Comparison of ENCODE assay signal across 8 cellular contexts in genomic region chr9:125262217-125262991, GRCh38. TPM values are rescaled to one million over a fixed set of nuclear protein-coding genes. Genes with fewer than 3 reads are reported as not detected.
A peak's percentile ranks its signal among the peaks of the same experiment; 100 is the strongest.
DNase-seq lines count a peak whose midpoint lies in the region; ATAC-seq, FAIRE-seq and TF ChIP-seq lines count a peak whose summit lies in the region.

No MANE protein-coding gene starts in this region.

- H3K27me3 ChIP-seq in endothelial cell of umbilical vein (ENCODE audit: control insufficient read depth in 2 of 2, insufficient read depth in 2 of 2, low read length in 2 of 2) (no peaks in the 10 kb centered on the region), neural progenitor cell (no peaks in the 10 kb centered on the region)

- peak overlapping the region; percentile 99 for H3K27ac Mint-ChIP-seq in activated T-cell treated with anti-CD3 and anti-CD28 coated beads, Interleukin-2, amount 50 U/mL, for 72 hours
- peak overlapping the region; percentile 96 for H3K27ac Mint-ChIP-seq in neural progenitor cell

- H3K9me1 ChIP-seq in endothelial cell of umbilical vein (replicated peaks; ENCODE audit: control insufficient read depth, extremely low read depth, insufficient read depth, low read length) = no peaks in the 10 kb centered on the region

- peaks cover 21% of the 10 kb centered on the region for H3K4me1 ChIP-seq in endothelial cell of umbilical vein (ENCODE audit: control insufficient read depth, extremely low read depth, insufficient read depth, low read length)
- peaks cover 8% of the 10 kb centered on the region for H3K4me1 ChIP-seq in neural progenitor cell

- dilution Hi-C loops in endothelial cell of umbilical vein (cut with MboI; ENCODE audit: extremely low pct_ligation_motif_present, low sequenced_read_pairs) = no loop called here

- peaks cover 51% of the 10 kb centered on the region for H3K79me2 ChIP-seq in endothelial cell of umbilical vein (ENCODE audit: control insufficient read depth, insufficient read depth, low read length)
- peaks cover 55% of the 10 kb centered on the region for H3K79me2 ChIP-seq in neural progenitor cell (ENCODE audit: low read depth)

- H3K9me3 ChIP-seq in endothelial cell of umbilical vein (replicated peaks; ENCODE audit: control insufficient read depth, insufficient read depth, low read length) (no peaks in the 10 kb centered on the region), neural progenitor cell (ENCODE audit: low read depth) (no peaks in the 10 kb centered on the region)

- H3K36me3 ChIP-seq in endothelial cell of umbilical vein (ENCODE audit: control insufficient read depth in 2 of 2, extremely low read depth in 1 of 2, insufficient read depth in 2 of 2, low read length in 2 of 2) (peaks cover 0 to 2% of the 10 kb centered on the region in 2 experiments), neural progenitor cell (no peaks in the 10 kb centered on the region)

- H3K4me2 ChIP-seq in endothelial cell of umbilical vein (ENCODE audit: insufficient read depth, low read length) (peak overlapping the region; percentile 98), neural progenitor cell (peak overlapping the region; percentile 89)

- no peaks in the 10 kb centered on the region for H4K20me1 ChIP-seq in endothelial cell of umbilical vein (replicated peaks; ENCODE audit: control insufficient read depth, extremely low read depth, insufficient read depth, low read length)
- H4K20me1 ChIP-seq in neural progenitor cell (ENCODE audit: low read depth) = peaks cover 9% of the 10 kb centered on the region

- TF ChIP-seq CTCF in endothelial cell of umbilical vein (IDR thresholded peaks at IDR 0.05; ENCODE audit: extremely low read depth in 1 of 2, insufficient read depth in 1 of 2, low read depth in 1 of 2, low read length in 2 of 2) (no peak), neural progenitor cell (IDR thresholded peaks at IDR 0.05) (no peak)

- intact Hi-C loops in endothelial cell of umbilical vein (cut with micrococcal nuclease) = no loop called here

- peak overlapping the region; percentile 95 to 99 for H3K4me3 Mint-ChIP-seq in activated T-cell treated with anti-CD3 and anti-CD28 coated beads, Interleukin-2, amount 50 U/mL, for 72 hours
- H3K4me3 Mint-ChIP-seq in neural progenitor cell = peak overlapping the region; percentile 100

- H3K9ac ChIP-seq in endothelial cell of umbilical vein (replicated peaks; ENCODE audit: extremely low read depth, insufficient read depth, low read length) = peak overlapping the region; percentile 86
- H3K9ac ChIP-seq in neural progenitor cell = peak overlapping the region; percentile 91

- POLR2A ChIA-PET in endothelial cell of umbilical vein (lab: Charles Lee) = interaction anchor here (1.0 kb wide), 2 partner anchors 21 kb away, joined by 3 to 12 read pairs; partner anchors contain the start of gene HSPA5

- H3K9me3 Mint-ChIP-seq in activated T-cell treated with anti-CD3 and anti-CD28 coated beads, Interleukin-2, amount 50 U/mL, for 72 hours = no peaks in the 10 kb centered on the region
- H3K9me3 Mint-ChIP-seq in neural progenitor cell = no peaks in the 10 kb centered on the region

- H3K27ac ChIP-seq in endothelial cell of umbilical vein (ENCODE audit: insufficient read depth, low read depth, low read length) (peak overlapping the region; percentile 49), neural progenitor cell (no peak overlapping the region)

- no TSS peak for BruUV-seq in endothelial cell of umbilical vein (replicated peaks; lab: Mats Ljungman, UMichigan)

- peak; percentile 55 for FAIRE-seq in endothelial cell of umbilical vein (lab: Jason Lieb, UNC)
- no peak for FAIRE-seq in RCC 7860 (lab: Jason Lieb, UNC)

- H3K27me3 Mint-ChIP-seq in activated T-cell treated with anti-CD3 and anti-CD28 coated beads, Interleukin-2, amount 50 U/mL, for 72 hours (ENCODE audit: low read depth) = no peaks in the 10 kb centered on the region
- H3K27me3 Mint-ChIP-seq in neural progenitor cell (ENCODE audit: insufficient read depth, low read depth) = peaks cover 5% of the 10 kb centered on the region

- CTCF ChIA-PET in endothelial cell of umbilical vein (lab: Charles Lee) = interaction anchor here (1.0 to 2.4 kb wide), 3 partner anchors 10 to 21 kb away, joined by 3 to 8 read pairs (median 3); no protein-coding TSS in a partner anchor

- H3K4me1 Mint-ChIP-seq in activated T-cell treated with anti-CD3 and anti-CD28 coated beads, Interleukin-2, amount 50 U/mL, for 72 hours (ENCODE audit: low read depth) = peaks cover 33% of the 10 kb centered on the region
- peaks cover 28% of the 10 kb centered on the region for H3K4me1 Mint-ChIP-seq in neural progenitor cell

- peak in 1 of 2 donors; percentile 39 for DNase-seq in activated T-cell treated with anti-CD3 and anti-CD28 coated beads, Interleukin-2, amount 50 U/mL, for 72 hours
- DNase-seq in activated T-cell treated with anti-CD3 and anti-CD28 coated beads, Interleukin-2, amount 50 U/mL, for 1 hour = no peak
- DNase-seq in RKO (ENCODE audit: low spot score) (peak; percentile 59), endothelial cell of umbilical vein (ENCODE audit: low read depth, low spot score) (no peak), neural progenitor cell (ENCODE audit: low spot score) (no peak), left lobe of liver (ENCODE audit: low spot score) (no peak), RCC 7860 (ENCODE audit: low spot score) (no peak)

- H3K36me3 Mint-ChIP-seq in activated T-cell treated with anti-CD3 and anti-CD28 coated beads, Interleukin-2, amount 50 U/mL, for 72 hours (ENCODE audit: insufficient read depth in 2 of 2) = peaks cover 7 to 16% of the 10 kb centered on the region in 2 donors
- H3K36me3 Mint-ChIP-seq in neural progenitor cell = peaks cover 4% of the 10 kb centered on the region

- ATAC-seq in activated T-cell treated with anti-CD3 and anti-CD28 coated beads, Interleukin-2, amount 50 U/mL, for 72 hours (replicated peaks in 1 of 2) = no peak
- peak; percentile 10 for ATAC-seq in HG02870 (IDR thresholded peaks at IDR 0.05; ENCODE audit: unreplicated experiment)
- no peak for ATAC-seq in left lobe of liver

- TF ChIP-seq POLR2A in endothelial cell of umbilical vein (IDR thresholded peaks at IDR 0.05; ENCODE audit: low read depth, low read length) = no peak

- H3F3A ChIP-seq in neural progenitor cell (ENCODE audit: low read depth) = no peaks in the 10 kb centered on the region

- H3K4me3 ChIP-seq in endothelial cell of umbilical vein (replicated peaks in 1 of 3; ENCODE audit: insufficient read depth in 1 of 3, low read depth in 1 of 3, low read length in 3 of 3) (peak overlapping the region; percentile 89 to 98 (median 95)), neural progenitor cell (peak overlapping the region; percentile 95)

- H2AFZ ChIP-seq in endothelial cell of umbilical vein (ENCODE audit: low read depth, low read length) (peak overlapping the region; percentile 80), neural progenitor cell (replicated peaks) (peak overlapping the region; percentile 96)

TF ChIP-seq in endothelial cell of umbilical vein, 7 proteins besides CTCF, POLR2A, EP300 and RAD21:
- TF ChIP-seq MAX (IDR thresholded peaks at IDR 0.05; ENCODE audit: insufficient read depth, insufficient read length) = no peak
- no peak for TF ChIP-seq MYC (IDR thresholded peaks at IDR 0.05; ENCODE audit: low read depth, low read length)
- TF ChIP-seq EZH2 (IDR thresholded peaks at IDR 0.05; ENCODE audit: borderline replicate concordance, low read depth, low read length, severe bottlenecking) = no peak
- no peak for TF ChIP-seq POLR2AphosphoS5 (IDR thresholded peaks at IDR 0.05; ENCODE audit: insufficient read depth, low read depth, low read length)

RNA-seq across cellular contexts. Expression of gene GAPVD1, which starts 0.8 kb away (rescaled TPM):
- 10 to 100 TPM; 40.0 to 51.9 TPM for total RNA-seq in activated T-cell treated with anti-CD3 and anti-CD28 coated beads, Interleukin-2, amount 50 U/mL, for 72 hours
- total RNA-seq in endothelial cell of umbilical vein = 49.2 and 53.2 TPM in 2 replicates
- polyA plus RNA-seq in endothelial cell of umbilical vein = 8.4 and 10.7 TPM in 2 replicates
- 11.7 and 11.8 TPM in 2 replicates for polyA plus RNA-seq in endothelial cell of umbilical vein (2011; cell fraction: cytosol; rRNA removed)
- 41.3 and 42.3 TPM in 2 replicates for polyA plus RNA-seq in endothelial cell of umbilical vein (2011; cell fraction: nucleus; rRNA removed)
- 19.6 and 28.1 TPM in 2 replicates for polyA plus RNA-seq in endothelial cell of umbilical vein (2012)
- 49.2 and 51.3 TPM in 2 replicates for polyA minus RNA-seq in endothelial cell of umbilical vein
- 46.1 TPM for polyA minus RNA-seq in endothelial cell of umbilical vein (2011; cell fraction: cytosol; rRNA and poly(A)+ RNA removed)
- polyA minus RNA-seq in endothelial cell of umbilical vein (2011; cell fraction: nucleus; rRNA and poly(A)+ RNA removed) = 51.1 and 77.1 TPM in 2 replicates
- total RNA-seq in neural progenitor cell (ENCODE audit: low replicate concordance) = 33.1 and 43.5 TPM in 2 replicates
- 16.4 TPM for total RNA-seq in left lobe of liver

RNA-seq across cellular contexts. Expression of gene HSPA5, which starts 21.3 kb away (rescaled TPM):
- 100 to 1,000 TPM; 211 to 290 TPM for total RNA-seq in activated T-cell treated with anti-CD3 and anti-CD28 coated beads, Interleukin-2, amount 50 U/mL, for 72 hours
- total RNA-seq in endothelial cell of umbilical vein (514 and 538 TPM in 2 replicates), neural progenitor cell (ENCODE audit: low replicate concordance) (39.1 and 44.2 TPM in 2 replicates), left lobe of liver (251 TPM)
- 189 and 247 TPM in 2 replicates for polyA plus RNA-seq in endothelial cell of umbilical vein
- polyA plus RNA-seq in endothelial cell of umbilical vein (2011; cell fraction: cytosol; rRNA removed) = 275 and 318 TPM in 2 replicates
- 277 and 455 TPM in 2 replicates for polyA plus RNA-seq in endothelial cell of umbilical vein (2011; cell fraction: nucleus; rRNA removed)
- polyA plus RNA-seq in endothelial cell of umbilical vein (2012) = 581 and 662 TPM in 2 replicates
- 317 and 322 TPM in 2 replicates for polyA minus RNA-seq in endothelial cell of umbilical vein
- polyA minus RNA-seq in endothelial cell of umbilical vein (2011; cell fraction: cytosol; rRNA and poly(A)+ RNA removed) = 152 TPM
- polyA minus RNA-seq in endothelial cell of umbilical vein (2011; cell fraction: nucleus; rRNA and poly(A)+ RNA removed) = 137 and 160 TPM in 2 replicates
